Comparison of ENCODE assay signal across 1 cellular context in genomic region chr14:93997933-93998870, GRCh38.
TF ChIP-seq lines count a peak whose summit lies in the region.

No MANE protein-coding gene starts in this region.

TF ChIP-seq in K562, 482 proteins besides CTCF, POLR2A, EP300 and RAD21:
- no peak for TF ChIP-seq E2F8 (IDR thresholded peaks at IDR 0.05; ENCODE audit: low read depth, partially characterized antibody)
- no peak for TF ChIP-seq PCBP1 (IDR thresholded peaks at IDR 0.05; ENCODE audit: low read depth, low read length, poor library complexity, severe bottlenecking)
- TF ChIP-seq MTA3 (IDR thresholded peaks at IDR 0.05; ENCODE audit: borderline replicate concordance) = no peak
- TF ChIP-seq SREBF2 (CRISPR knock-in tag; IDR thresholded peaks at IDR 0.05) = no peak
- TF ChIP-seq HNRNPH1 (optimal IDR thresholded peaks at IDR 0.05; ENCODE audit: low read depth, low read length) = no peak
- no peak for TF ChIP-seq THRAP3 (IDR thresholded peaks at IDR 0.05; ENCODE audit: borderline replicate concordance)
- no peak for TF ChIP-seq XRCC4 (IDR thresholded peaks at IDR 0.05; ENCODE audit: extremely low read depth, insufficient read depth, insufficient read length)
- no peak for TF ChIP-seq DACH1 (IDR thresholded peaks at IDR 0.05; ENCODE audit: partially characterized antibody)
- TF ChIP-seq PTTG1 (tag; IDR thresholded peaks at IDR 0.05; ENCODE audit: low read depth) = no peak
- no peak for TF ChIP-seq ESRRA (IDR thresholded peaks at IDR 0.05; ENCODE audit: borderline replicate concordance, low read depth)
- TF ChIP-seq HINFP (tag; conservative IDR thresholded peaks at IDR 0.05; ENCODE audit: low read depth) = no peak
- no peak for TF ChIP-seq HES1 (IDR thresholded peaks at IDR 0.05; ENCODE audit: low read depth)
